Comparison of ENCODE assay signal across 1 cellular context in genomic region chr7:135102372-135102771, GRCh38.
TF ChIP-seq lines count a peak whose summit lies in the region.

No MANE protein-coding gene starts in this region.

TF ChIP-seq in GM23338, 12 proteins besides CTCF, POLR2A, EP300 and RAD21 (continued from another document):
- no peak for TF ChIP-seq REST (IDR thresholded peaks at IDR 0.05; ENCODE audit: unreplicated experiment)
